Comparison of ENCODE assay signal across 8 cellular contexts in the genomic region with DNA sequence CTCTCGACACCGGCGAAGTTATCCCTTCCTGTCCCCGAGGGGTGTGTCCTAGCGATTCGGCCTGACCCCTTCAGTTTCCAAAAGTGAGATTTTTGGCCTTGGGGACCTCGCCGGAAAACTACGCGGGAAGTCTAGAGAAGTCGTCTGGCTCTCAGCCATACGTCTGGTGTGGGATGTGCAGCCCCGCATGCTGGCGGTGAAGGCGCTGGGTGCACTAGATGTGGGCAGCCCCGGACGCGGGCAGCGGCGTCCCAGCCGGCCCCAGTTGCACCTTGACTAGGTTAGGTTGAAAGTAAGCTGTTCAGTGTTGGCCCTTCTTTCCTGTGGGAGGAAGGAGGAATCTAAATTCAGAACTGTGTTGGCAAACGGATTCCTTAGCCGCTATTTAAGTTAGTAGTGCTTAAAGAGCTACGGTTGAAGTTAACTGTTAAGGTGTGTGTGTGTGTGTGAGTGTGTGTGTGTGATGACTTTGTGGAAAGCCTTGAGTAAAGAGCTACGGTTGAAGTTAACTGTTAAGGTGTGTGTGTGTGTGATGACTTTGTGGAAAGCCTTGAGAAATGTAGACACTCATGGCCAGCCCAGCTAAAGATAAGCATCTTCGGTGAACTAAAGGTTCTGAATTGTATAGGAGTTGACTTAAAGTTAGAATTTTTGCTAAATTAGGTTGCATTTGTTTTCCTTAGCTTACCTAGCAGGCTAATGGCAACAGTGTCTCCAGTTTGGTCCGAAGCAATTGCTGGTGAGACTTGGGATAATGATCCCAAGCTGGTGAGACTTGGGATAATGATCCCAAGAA. TPM values are rescaled to one million over a fixed set of nuclear protein-coding genes. Genes with fewer than 3 reads are reported as not detected.
A peak's percentile ranks its signal among the peaks of the same experiment; 100 is the strongest.
DNase-seq lines count a peak whose midpoint lies in the region; ATAC-seq and TF ChIP-seq lines count a peak whose summit lies in the region.

No MANE protein-coding gene starts in this region.

- peaks cover 75% of the 10 kb centered on the region for H3K4me1 ChIP-seq in left ventricle myocardium inferior

- in situ Hi-C loops in SK-MEL-5 (cut with HindIII; ENCODE audit: low pct_unique_long_range_greater_than_20kb, low sequenced_read_pairs), result no loop called here

- peak overlapping the region; percentile 96 for H3K4me3 Mint-ChIP-seq in activated naive CD8-positive, alpha-beta T cell
- H3K4me3 Mint-ChIP-seq in progenitor cell of endocrine pancreas (ENCODE audit: low read depth), result peak overlapping the region; percentile 78

- H3K27ac ChIP-seq in left ventricle myocardium inferior (replicated peaks), result peak overlapping the region; percentile 97

- DNase-seq in GM06990 (ENCODE audit: extremely low read depth, insufficient read length), result peak; percentile 62
- DNase-seq in SK-MEL-5 (ENCODE audit: low read depth, low spot score), result peak; percentile 20
- DNase-seq in left ventricle myocardium inferior, result peak; percentile 44
- DNase-seq in progenitor cell of endocrine pancreas (ENCODE audit: low spot score, unreplicated experiment), result peak; percentile 16

- no peaks in the 10 kb centered on the region for H3K27me3 Mint-ChIP-seq in activated naive CD8-positive, alpha-beta T cell
- no peaks in the 10 kb centered on the region for H3K27me3 Mint-ChIP-seq in progenitor cell of endocrine pancreas

- intact Hi-C loops in left ventricle myocardium inferior (cut with micrococcal nuclease), result no loop called here

- peaks cover 3% of the 10 kb centered on the region for H3K36me3 Mint-ChIP-seq in activated naive CD8-positive, alpha-beta T cell
- no peaks in the 10 kb centered on the region for H3K36me3 Mint-ChIP-seq in progenitor cell of endocrine pancreas (ENCODE audit: insufficient read depth)

- peak overlapping the region; percentile 92 for H3K27ac Mint-ChIP-seq in activated naive CD8-positive, alpha-beta T cell
- peak overlapping the region; percentile 95 for H3K27ac Mint-ChIP-seq in progenitor cell of endocrine pancreas

- no peaks in the 10 kb centered on the region for H3K9me3 ChIP-seq in left ventricle myocardium inferior (replicated peaks)

- H3K4me3 ChIP-seq in GM06990 (replicated peaks; ENCODE audit: low read depth, low read length), result peak overlapping the region; percentile 93
- H3K4me3 ChIP-seq in left ventricle myocardium inferior, result peak overlapping the region; percentile 88

- ATAC-seq in HG02938 (IDR thresholded peaks at IDR 0.05; ENCODE audit: unreplicated experiment) (peak; percentile 21), GM21576 (IDR thresholded peaks at IDR 0.05; ENCODE audit: unreplicated experiment) (no peak), GM19351 (IDR thresholded peaks at IDR 0.05; ENCODE audit: unreplicated experiment) (no peak)

- TF ChIP-seq CTCF in GM06990 (IDR thresholded peaks at IDR 0.05; ENCODE audit: insufficient read depth, low read length, poor library complexity, severe bottlenecking), result no peak
- TF ChIP-seq CTCF in left ventricle myocardium inferior (IDR thresholded peaks at IDR 0.05; ENCODE audit: borderline replicate concordance), result no peak
- no peak for TF ChIP-seq CTCF in progenitor cell of endocrine pancreas (IDR thresholded peaks at IDR 0.05; ENCODE audit: unreplicated experiment)

- peaks cover 48% of the 10 kb centered on the region for H3K4me1 Mint-ChIP-seq in activated naive CD8-positive, alpha-beta T cell (ENCODE audit: low read depth)
- peaks cover 17% of the 10 kb centered on the region for H3K4me1 Mint-ChIP-seq in progenitor cell of endocrine pancreas (ENCODE audit: low read depth)

- no peaks in the 10 kb centered on the region for H3K9me3 Mint-ChIP-seq in activated naive CD8-positive, alpha-beta T cell (ENCODE audit: low read depth)
- no peaks in the 10 kb centered on the region for H3K9me3 Mint-ChIP-seq in progenitor cell of endocrine pancreas (ENCODE audit: low read depth)

- H3K36me3 ChIP-seq in GM06990 (ENCODE audit: control insufficient read depth, insufficient read depth, low read length), result no peaks in the 10 kb centered on the region
- no peaks in the 10 kb centered on the region for H3K36me3 ChIP-seq in left ventricle myocardium inferior

- H3K27me3 ChIP-seq in GM06990 (replicated peaks; ENCODE audit: control insufficient read depth, insufficient read depth, low read length), result no peaks in the 10 kb centered on the region
- no peaks in the 10 kb centered on the region for H3K27me3 ChIP-seq in left ventricle myocardium inferior (ENCODE audit: low read depth)

RNA-seq across cellular contexts. Expression of a gene that starts 1.2 kb away (rescaled TPM):
- 123 and 132 TPM in 2 replicates for total RNA-seq in SK-MEL-5 (2014; rRNA removed; shearing (Covaris generic))
- 52.2 and 77.7 TPM in 2 replicates for polyA plus RNA-seq in SK-MEL-5 (2015; cell fraction: cytosol; rRNA removed)
- polyA plus RNA-seq in SK-MEL-5 (2015; cell fraction: nucleus; rRNA removed), result 97.7 and 137 TPM in 2 replicates
- total RNA-seq in left ventricle myocardium inferior, result 294 TPM
- 155 and 158 TPM in 2 replicates for total RNA-seq in progenitor cell of endocrine pancreas
